In genomic region chr11:33897761-33898403, GRCh38 we compare ENCODE assay signal across 29 cellular contexts. TPM values are rescaled to one million over a fixed set of nuclear protein-coding genes. Genes with fewer than 3 reads are reported as not detected.
DNase-seq lines count a peak whose midpoint lies in the region; ATAC-seq, FAIRE-seq and TF ChIP-seq lines count a peak whose summit lies in the region.
"Had no signal": no experiment of that assay in that cellular context is flagged by ENCODE, and none has a peak within 500 bp of the region (broad histone marks: within the 10 kb centered on the region; RNA-seq: fewer than 3 reads in every experiment).

No MANE protein-coding gene starts in this region.

- H3K27ac ChIP-seq in psoas muscle: peak overlapping the region; percentile 12
- H3K27ac ChIP-seq in upper lobe of left lung: peak overlapping the region in 1 of 4 donors; percentile 36
- H3K27ac ChIP-seq: 22Rv1, tibial artery had no signal

- TF ChIP-seq POLR2A in NB4 (IDR thresholded peaks at IDR 0.05; ENCODE audit: extremely low read depth, insufficient read length): no peak
- no peak for TF ChIP-seq POLR2A in upper lobe of left lung (IDR thresholded peaks at IDR 0.05)

- TF ChIP-seq EP300 in upper lobe of left lung (IDR thresholded peaks at IDR 0.05): no peak

- FAIRE-seq in bronchial epithelial cell (lab: Jason Lieb, UNC): no peak
- FAIRE-seq: H1, HepG2, kidney, TTC549 had no signal

- H3K27me3 ChIP-seq in bronchial epithelial cell (ENCODE audit: control insufficient read depth, insufficient read depth, low read length): peaks cover 2% of the 10 kb centered on the region
- no peaks in the 10 kb centered on the region for H3K27me3 ChIP-seq in psoas muscle (ENCODE audit: insufficient read depth in 3 of 3, low read length in 2 of 3)
- no peaks in the 10 kb centered on the region for H3K27me3 ChIP-seq in upper lobe of left lung
- H3K27me3 ChIP-seq: esophagus muscularis mucosa, tibial artery had no signal

- no peak for ATAC-seq in psoas muscle
- no peak for ATAC-seq in GM21737 (IDR thresholded peaks at IDR 0.05; ENCODE audit: unreplicated experiment)
- ATAC-seq in upper lobe of left lung (ENCODE audit: low FRiP score in 2 of 2): no peak
- ATAC-seq: HepG2; Right ventricle myocardium inferior; stimulated activated naive CD8-positive, alpha-beta T cell treated with anti-CD3 and anti-CD28 coated beads, Interleukin-15, Interleukin-2, amounts not matched to agents 100 U/mL and 50 U/mL, for 24 hours had no signal

- peaks cover 18% of the 10 kb centered on the region for H3K4me1 ChIP-seq in psoas muscle
- H3K4me1 ChIP-seq in upper lobe of left lung: peaks cover 42 to 64% (median 62%) of the 10 kb centered on the region in 4 donors

- no peak overlapping the region for H3K4me3 ChIP-seq in NB4 (ENCODE audit: low read depth, low read length)
- no peak overlapping the region for H3K4me3 ChIP-seq in bronchial epithelial cell (ENCODE audit: low read depth, low read length)
- no peak overlapping the region for H3K4me3 ChIP-seq in psoas muscle
- no peak overlapping the region for H3K4me3 ChIP-seq in upper lobe of left lung
- H3K4me3 ChIP-seq: esophagus muscularis mucosa, lung, tibial artery had no signal

- H3K9me3 ChIP-seq in psoas muscle: no peaks in the 10 kb centered on the region
- H3K9me3 ChIP-seq in upper lobe of left lung: no peaks in the 10 kb centered on the region
- H3K9me3 ChIP-seq: esophagus muscularis mucosa, tibial artery had no signal

- intact Hi-C loops in psoas muscle (cut with DNase I): no loop called here

- TF ChIP-seq CTCF in NB4 (IDR thresholded peaks at IDR 0.05; ENCODE audit: low read depth, low read length): no peak
- TF ChIP-seq CTCF in bronchial epithelial cell (IDR thresholded peaks at IDR 0.05; ENCODE audit: insufficient read depth, low read length, severe bottlenecking): no peak
- TF ChIP-seq CTCF in psoas muscle (IDR thresholded peaks at IDR 0.05): no peak
- no peak for TF ChIP-seq CTCF in upper lobe of left lung (IDR thresholded peaks at IDR 0.05)

- 93 to 94% (median 93%) methylated on average over 4 of the region's 4 CpGs for WGBS in psoas muscle, 3 donors
- 72 to 85% methylated on average over 3 to 4 of the region's 4 CpGs for WGBS in upper lobe of left lung, 2 donors

- H3K36me3 ChIP-seq in bronchial epithelial cell (ENCODE audit: control insufficient read depth, insufficient read depth, low read length) (no peaks in the 10 kb centered on the region), psoas muscle (ENCODE audit: insufficient read depth in 1 of 2, low read depth in 1 of 2) (no peaks in the 10 kb centered on the region), upper lobe of left lung (no peaks in the 10 kb centered on the region)
- H3K36me3 ChIP-seq: esophagus muscularis mucosa, tibial artery had no signal

- DNase-seq in DMS79 treated with DMSO at 0.1 percent for 48 hours (lab: John Stamatoyannopoulos, UW): peak; percentile 19
- no peak for DNase-seq in DMS79 (lab: John Stamatoyannopoulos, UW)
- DNase-seq in NB4 (ENCODE audit: low read depth): peak; percentile 39
- DNase-seq in bronchial epithelial cell (ENCODE audit: low read depth): peak; percentile 61
- no peak for DNase-seq in psoas muscle
- DNase-seq in medulla oblongata (ENCODE audit: extremely low spot score): no peak
- no peak for DNase-seq in upper lobe of left lung
- DNase-seq: activated naive CD4-positive, alpha-beta T cell treated with anti-CD3 and anti-CD28 coated beads, Interleukin-2, amount 10 ng/mL, durations not matched to agents 7 days and 5 days; activated T-cell treated with anti-CD3 and anti-CD28 coated beads, Interleukin-2, amount 50 U/mL, for 48 hours; aorta; cerebellar nuclear complex; kidney; NCI-H1417 treated with DMSO at 0.1 percent for 48 hours; NCI-H2107; NCI-H524 treated with DMSO at 0.1 percent for 48 hours; nucleus accumbens; stimulated activated CD4-positive, alpha-beta T cell treated with anti-CD3 and anti-CD28 coated beads, Interleukin-4, amount 100 ng/mL, for 4 hours; stimulated activated naive CD8-positive, alpha-beta T cell treated with anti-CD3 and anti-CD28 coated beads, Interleukin-15, Interleukin-2, amounts not matched to agents 100 U/mL and 50 U/mL, for 24 hours; SW 1271; tibial artery had no signal

RNA-seq across cellular contexts. Expression of gene LMO2, which starts 6.0 kb away (rescaled TPM):
- total RNA-seq in bronchial epithelial cell: 0.77 and 1.1 TPM in 2 replicates
- total RNA-seq in psoas muscle: 10 to 100 TPM; 11.1 to 47.1 (median 14.6) TPM
- polyA plus RNA-seq in psoas muscle: 10 to 100 TPM in 1 of 3 donors, 1 to 10 TPM in 2; 8.0 to 12.3 (median 9.5) TPM
- 10 to 100 TPM in 5 of 6 donors, 1 to 10 TPM in 1; 7.3 to 58.5 (median 34.1) TPM for total RNA-seq in upper lobe of left lung
- total RNA-seq: HepG2 had no signal
- polyA plus RNA-seq: BJ, HepG2 had no signal

Comparison
In these comparisons a context has a peak if more than half of its experiments do, and no peak if none do; other contexts are left out.
1. DNase-seq: peak in DMS79 treated with DMSO at 0.1 percent for 48 hours (single experiment), NB4 (single experiment) and bronchial epithelial cell (single experiment); none in DMS79 (single experiment), psoas muscle (0 of 2), medulla oblongata (single experiment) and upper lobe of left lung (0 of 2).